Comparison of ENCODE assay signal across 20 cellular contexts in genomic region chr2:39225564-39225963, GRCh38. TPM values are rescaled to one million over a fixed set of nuclear protein-coding genes. Genes with fewer than 3 reads are reported as not detected.
DNase-seq lines count a peak whose midpoint lies in the region; ATAC-seq, FAIRE-seq and TF ChIP-seq lines count a peak whose summit lies in the region.
"Had no signal": no experiment of that assay in that cellular context is flagged by ENCODE, and none has a peak within 500 bp of the region (broad histone marks: within the 10 kb centered on the region; RNA-seq: fewer than 3 reads in every experiment).

No MANE protein-coding gene starts in this region.

- CTCF ChIA-PET in activated CD4-positive, alpha-beta T cell treated with anti-CD3 and anti-CD28 coated beads, Interleukin-2, amount 10 ng/mL, durations not matched to agents 7 days and 5 days (lab: Charles Lee) = interaction anchor here (0.6 to 5.5 kb wide), 5 partner anchors 11 to 278 kb away, joined by 3 to 63 read pairs (median 4); no protein-coding TSS in a partner anchor

- peaks cover 19% of the 10 kb centered on the region for H3K36me3 Mint-ChIP-seq in activated CD4-positive, alpha-beta T cell treated with anti-CD3 and anti-CD28 coated beads, Interleukin-2, amount 10 ng/mL, durations not matched to agents 7 days and 5 days (ENCODE audit: low read depth)
- no peaks in the 10 kb centered on the region for H3K36me3 Mint-ChIP-seq in activated naive CD8-positive, alpha-beta T cell
- H3K36me3 Mint-ChIP-seq: CD8-positive, alpha-beta memory T cell had no signal

- peak overlapping the region; percentile 27 for H3K27ac Mint-ChIP-seq in activated CD4-positive, alpha-beta T cell treated with anti-CD3 and anti-CD28 coated beads, Interleukin-2, amount 10 ng/mL, durations not matched to agents 7 days and 5 days
- H3K27ac Mint-ChIP-seq in activated naive CD8-positive, alpha-beta T cell = peak overlapping the region; percentile 50
- H3K27ac Mint-ChIP-seq: CD8-positive, alpha-beta memory T cell had no signal

- no peak for TF ChIP-seq POLR2A in GM12891 (IDR thresholded peaks at IDR 0.05; ENCODE audit: low read depth, low read length)

- H3K9me3 Mint-ChIP-seq in activated CD4-positive, alpha-beta T cell treated with anti-CD3 and anti-CD28 coated beads, Interleukin-2, amount 10 ng/mL, durations not matched to agents 7 days and 5 days = no peaks in the 10 kb centered on the region
- H3K9me3 Mint-ChIP-seq in activated naive CD8-positive, alpha-beta T cell (ENCODE audit: low read depth) = no peaks in the 10 kb centered on the region
- H3K9me3 Mint-ChIP-seq: CD8-positive, alpha-beta memory T cell had no signal

- no peak for FAIRE-seq in GM12891 (lab: Jason Lieb, UNC)
- FAIRE-seq: D721Med had no signal

- no peak for DNase-seq in activated CD4-positive, alpha-beta T cell treated with anti-CD3 and anti-CD28 coated beads, Interleukin-2, amount 10 ng/mL, durations not matched to agents 7 days and 5 days
- DNase-seq in activated CD4-positive, alpha-beta T cell treated with anti-CD3 and anti-CD28 coated beads for 1 hour = no peak
- no peak for DNase-seq in GM12891 (ENCODE audit: insufficient read length, low spot score)
- peak; percentile 13 for DNase-seq in MV-4-11 (lab: John Stamatoyannopoulos, UW)
- DNase-seq in NOMO-1 treated with dmso at 0.1 percent for 144 hours (lab: John Stamatoyannopoulos, UW; ENCODE audit: unreplicated experiment) = no peak
- DNase-seq in DMS79 (lab: John Stamatoyannopoulos, UW) = no peak
- DNase-seq: CD8-positive, alpha-beta memory T cell; DMS79 treated with DMSO at 0.1 percent for 48 hours; KBM-7; NCI-H1048; NCI-H1436 treated with DMSO at 0.1 percent for 48 hours; NCI-H2081; NCI-H510A; NCI-H82; Peyer's patch; SHP77 had no signal

- ATAC-seq in HG03095 (IDR thresholded peaks at IDR 0.05; ENCODE audit: unreplicated experiment) = no peak

- H3K27me3 Mint-ChIP-seq in activated CD4-positive, alpha-beta T cell treated with anti-CD3 and anti-CD28 coated beads, Interleukin-2, amount 10 ng/mL, durations not matched to agents 7 days and 5 days = no peaks in the 10 kb centered on the region
- H3K27me3 Mint-ChIP-seq in activated naive CD8-positive, alpha-beta T cell = no peaks in the 10 kb centered on the region
- H3K27me3 Mint-ChIP-seq: CD8-positive, alpha-beta memory T cell had no signal

- POLR2A ChIA-PET in activated CD4-positive, alpha-beta T cell treated with anti-CD3 and anti-CD28 coated beads, Interleukin-2, amount 10 ng/mL, durations not matched to agents 7 days and 5 days (lab: Charles Lee) = interaction anchor here (0.8 to 1.0 kb wide), 2 partner anchors 105 to 474 kb away, joined by 3 to 5 read pairs; no protein-coding TSS in a partner anchor

- peaks cover 65% of the 10 kb centered on the region for H3K4me1 Mint-ChIP-seq in activated CD4-positive, alpha-beta T cell treated with anti-CD3 and anti-CD28 coated beads, Interleukin-2, amount 10 ng/mL, durations not matched to agents 7 days and 5 days
- H3K4me1 Mint-ChIP-seq in activated naive CD8-positive, alpha-beta T cell (ENCODE audit: low read depth) = peaks cover 32% of the 10 kb centered on the region

- no peak overlapping the region for H3K4me3 Mint-ChIP-seq in activated CD4-positive, alpha-beta T cell treated with anti-CD3 and anti-CD28 coated beads, Interleukin-2, amount 10 ng/mL, durations not matched to agents 7 days and 5 days
- peak overlapping the region; percentile 38 for H3K4me3 Mint-ChIP-seq in activated naive CD8-positive, alpha-beta T cell
- H3K4me3 Mint-ChIP-seq: CD8-positive, alpha-beta memory T cell had no signal

TF ChIP-seq in GM12891, 5 proteins besides CTCF, POLR2A, EP300 and RAD21:
- TF ChIP-seq PAX5 (IDR thresholded peaks at IDR 0.05; ENCODE audit: insufficient read depth, low read length, severe bottlenecking) (no peak), SPI1 (IDR thresholded peaks at IDR 0.05; ENCODE audit: low read depth, low read length) (peak; percentile 41; the same call in 1 of the 2 replicates)
TF ChIP-seq in GM12891: peak in this region for 1.

RNA-seq across cellular contexts. Expression of gene CDKL4, which starts 18.2 kb away (rescaled TPM):
- under 1 TPM; 0.32 to 0.50 TPM for total RNA-seq in activated CD4-positive, alpha-beta T cell treated with anti-CD3 and anti-CD28 coated beads, Interleukin-2, amount 10 ng/mL, durations not matched to agents 7 days and 5 days
- polyA plus RNA-seq in GM12891 (2012; ENCODE audit: low read depth, missing spikeins) = not detected
- total RNA-seq: H4 had no signal
- polyA plus RNA-seq: CD8-positive, alpha-beta memory T cell had no signal
